1 cellular context compared by ENCODE assay signal in genomic region chr5:73764586-73764985, GRCh38.
TF ChIP-seq lines count a peak whose summit lies in the region.

No MANE protein-coding gene starts in this region.

TF ChIP-seq in HepG2, 621 proteins besides CTCF, POLR2A, EP300 and RAD21 (continued from another document and continues in another):
- TF ChIP-seq ATF4 (CRISPR knock-in tag; IDR thresholded peaks at IDR 0.05) = peak in 1 of 2 experiments; percentile 49; a peak in 2 of 4 replicates
- TF ChIP-seq TBX2 (CRISPR knock-in tag; IDR thresholded peaks at IDR 0.05; ENCODE audit: borderline replicate concordance) = no peak
- TF ChIP-seq ZBTB44 (CRISPR knock-in tag; IDR thresholded peaks at IDR 0.05) = no peak
- no peak for TF ChIP-seq ZNF275 (CRISPR knock-in tag; IDR thresholded peaks at IDR 0.05; ENCODE audit: borderline replicate concordance)
- TF ChIP-seq ZBTB49 (CRISPR knock-in tag; IDR thresholded peaks at IDR 0.05; ENCODE audit: borderline replicate concordance) = no peak
- no peak for TF ChIP-seq KLF6 (CRISPR knock-in tag; IDR thresholded peaks at IDR 0.05)
- peak; percentile 81 for TF ChIP-seq ELF3 (CRISPR knock-in tag; IDR thresholded peaks at IDR 0.05)
- TF ChIP-seq BRF2 (CRISPR knock-in tag; IDR thresholded peaks at IDR 0.05) = no peak
- TF ChIP-seq POLR2G (IDR thresholded peaks at IDR 0.05; ENCODE audit: low read depth, low read length) = no peak
- no peak for TF ChIP-seq ATF6 (CRISPR knock-in tag; conservative IDR thresholded peaks at IDR 0.05)
- TF ChIP-seq AFF4 (CRISPR knock-in tag; IDR thresholded peaks at IDR 0.05) = no peak
- TF ChIP-seq ZMYM2 (CRISPR knock-in tag; IDR thresholded peaks at IDR 0.05) = no peak
- TF ChIP-seq LCORL (IDR thresholded peaks at IDR 0.05) = no peak
- no peak for TF ChIP-seq LCORL (CRISPR knock-in tag; IDR thresholded peaks at IDR 0.05)
- peak; percentile 35; the same call in 1 of the 2 replicates for TF ChIP-seq MIER3 (CRISPR knock-in tag; IDR thresholded peaks at IDR 0.05; ENCODE audit: borderline replicate concordance)
- TF ChIP-seq MIXL1 (CRISPR knock-in tag; IDR thresholded peaks at IDR 0.05) = peak; percentile 61; the same call in 1 of the 2 replicates
- no peak for TF ChIP-seq ZFP91 (CRISPR knock-in tag; IDR thresholded peaks at IDR 0.05; ENCODE audit: borderline replicate concordance)
- TF ChIP-seq TFDP2 (CRISPR knock-in tag; IDR thresholded peaks at IDR 0.05) = no peak
- TF ChIP-seq AGO2 (optimal IDR thresholded peaks at IDR 0.05; ENCODE audit: low read depth, low read length) = no peak
- no peak for TF ChIP-seq ATF3 (CRISPR knock-in tag; IDR thresholded peaks at IDR 0.05)
- TF ChIP-seq PATZ1 (CRISPR knock-in tag; IDR thresholded peaks at IDR 0.05) = no peak
- no peak for TF ChIP-seq ELF4 (CRISPR knock-in tag; IDR thresholded peaks at IDR 0.05; ENCODE audit: borderline replicate concordance)
- TF ChIP-seq PLSCR1 (CRISPR knock-in tag; IDR thresholded peaks at IDR 0.05; ENCODE audit: borderline replicate concordance) = no peak
- peak; percentile 74 for TF ChIP-seq RARA (CRISPR knock-in tag; IDR thresholded peaks at IDR 0.05)
- no peak for TF ChIP-seq ISX (CRISPR knock-in tag; conservative IDR thresholded peaks at IDR 0.05)
- TF ChIP-seq ZNF589 (CRISPR knock-in tag; conservative IDR thresholded peaks at IDR 0.05) = no peak
- peak; percentile 98 for TF ChIP-seq FOSL2 (CRISPR knock-in tag; IDR thresholded peaks at IDR 0.05)
- TF ChIP-seq MYC (CRISPR knock-in tag; IDR thresholded peaks at IDR 0.05; ENCODE audit: borderline replicate concordance) = no peak
- no peak for TF ChIP-seq NR3C1 (CRISPR knock-in tag; IDR thresholded peaks at IDR 0.05)
- no peak for TF ChIP-seq SKIL (CRISPR knock-in tag; IDR thresholded peaks at IDR 0.05; ENCODE audit: borderline replicate concordance)
- TF ChIP-seq ETV5 (CRISPR knock-in tag; IDR thresholded peaks at IDR 0.05; ENCODE audit: borderline replicate concordance) = peak; percentile 74; the same call in 1 of the 2 replicates
- TF ChIP-seq ZNF224 (CRISPR knock-in tag; IDR thresholded peaks at IDR 0.05) = no peak
- TF ChIP-seq NR2F1 (CRISPR knock-in tag; IDR thresholded peaks at IDR 0.05) = no peak
